Comparison of ENCODE assay signal across 6 cellular contexts in genomic region chr11:124762624-124763155, GRCh38. TPM values are rescaled to one million over a fixed set of nuclear protein-coding genes. Genes with fewer than 3 reads are reported as not detected.
DNase-seq lines count a peak whose midpoint lies in the region; ATAC-seq and TF ChIP-seq lines count a peak whose summit lies in the region.

No MANE protein-coding gene starts in this region.

- H3K4me3 Mint-ChIP-seq in nephron progenitor cell: peak overlapping the region; percentile 83

- DNase-seq in body of pancreas (peak in 2 of 4 donors; percentile 31 to 36), nephron progenitor cell (peak; percentile 59), NCI-H1092 (lab: John Stamatoyannopoulos, UW) (no peak), SKM-1 treated with dmso at 0.1 percent for 144 hours (lab: John Stamatoyannopoulos, UW; ENCODE audit: unreplicated experiment) (no peak)

- H3K36me3 ChIP-seq in body of pancreas (replicated peaks in 1 of 2; ENCODE audit: insufficient read depth in 1 of 2, low read depth in 2 of 2): no peaks in the 10 kb centered on the region

- H3K9me3 ChIP-seq in body of pancreas: no peaks in the 10 kb centered on the region

- ATAC-seq in GM18517 (IDR thresholded peaks at IDR 0.05; ENCODE audit: unreplicated experiment): peak; percentile 16
- ATAC-seq in HG03108 (IDR thresholded peaks at IDR 0.05; ENCODE audit: unreplicated experiment): peak; percentile 5
- peak; percentile 17 for ATAC-seq in body of pancreas

- peaks cover 48% of the 10 kb centered on the region for H3K4me1 Mint-ChIP-seq in nephron progenitor cell

- intact Hi-C loops in body of pancreas (cut with DNase I): loop anchor here (10.0 kb wide), 1 partner anchor 98 kb away; no protein-coding TSS in a partner anchor

- no peak for TF ChIP-seq CTCF in body of pancreas (IDR thresholded peaks at IDR 0.05)
- no peak for TF ChIP-seq CTCF in nephron progenitor cell (IDR thresholded peaks at IDR 0.05)

- H3K27ac ChIP-seq in body of pancreas: peak overlapping the region; percentile 55 to 81 (median 60)

- WGBS in body of pancreas, 2 donors: 0 to 1% methylated on average over 10 to 42 of the region's 45 CpGs

- peaks cover 61% of the 10 kb centered on the region for H3K4me1 ChIP-seq in body of pancreas

- peak in 1 of 3 donors; percentile 13 for TF ChIP-seq POLR2A in body of pancreas (IDR thresholded peaks at IDR 0.05)

- H3K36me3 Mint-ChIP-seq in nephron progenitor cell (ENCODE audit: low read depth): peaks cover 19% of the 10 kb centered on the region

- H3K4me3 ChIP-seq in body of pancreas: peak overlapping the region in 1 of 2 donors; percentile 21

- peaks cover 0 to 23% of the 10 kb centered on the region in 2 donors for H3K27me3 ChIP-seq in body of pancreas

- H3K27ac Mint-ChIP-seq in nephron progenitor cell: no peak overlapping the region

- H3K9me3 Mint-ChIP-seq in nephron progenitor cell: no peaks in the 10 kb centered on the region

- peaks cover 56% of the 10 kb centered on the region for H3K27me3 Mint-ChIP-seq in nephron progenitor cell (ENCODE audit: low read depth, poor library complexity)

RNA-seq across cellular contexts. Expression of gene ESAM, which starts 0.6 kb away (rescaled TPM):
- 10 to 100 TPM; 11.7 to 20.8 TPM for total RNA-seq in body of pancreas

RNA-seq across cellular contexts. Expression of gene VSIG2, which starts 10.6 kb away (rescaled TPM):
- total RNA-seq in body of pancreas: 1 to 10 TPM in 1 of 2 donors, not detected in 1; 7.0 TPM

RNA-seq across cellular contexts. Expression of gene NRGN, which starts 22.9 kb away (rescaled TPM):
- total RNA-seq in body of pancreas: not detected

RNA-seq across cellular contexts. Expression of gene MSANTD2, which starts 37.5 kb away (rescaled TPM):
- 10 to 100 TPM; 13.0 to 23.7 TPM for total RNA-seq in body of pancreas
